Comparison of ENCODE assay signal across 8 cellular contexts in the genomic region with DNA sequence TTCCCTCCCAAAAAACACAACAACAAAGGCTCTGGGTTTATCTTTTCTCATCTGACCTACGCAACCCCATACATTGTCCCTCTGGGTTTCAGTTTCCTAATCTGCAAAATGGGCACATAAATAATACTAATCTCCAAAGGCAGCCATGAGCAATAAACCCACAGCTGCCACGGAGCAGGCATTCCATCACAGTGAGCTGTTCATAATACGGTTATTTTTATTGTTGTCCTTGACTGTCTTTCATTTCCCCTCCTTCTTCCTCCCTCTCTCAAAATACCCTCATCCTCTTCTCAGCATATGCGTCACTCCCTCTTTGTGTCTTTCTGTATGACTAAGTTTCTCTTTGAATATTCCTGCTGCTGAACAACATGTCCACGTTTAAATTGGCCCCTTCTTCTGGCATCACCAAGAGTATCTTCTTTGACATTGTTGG.
DNase-seq lines count a peak whose midpoint lies in the region; ATAC-seq, FAIRE-seq and TF ChIP-seq lines count a peak whose summit lies in the region.

No MANE protein-coding gene starts in this region.

- TF ChIP-seq EP300 in tibial nerve (IDR thresholded peaks at IDR 0.05), result no peak

- no peaks in the 10 kb centered on the region for H3K27me3 ChIP-seq in tibial nerve

- no peak overlapping the region for H3K27ac ChIP-seq in tibial nerve

- no peaks in the 10 kb centered on the region for H3K9me3 ChIP-seq in tibial nerve

- 78 to 79% methylated on average over 5 of the region's 5 CpGs for WGBS in tibial nerve, 2 donors

- FAIRE-seq in GM12891 (lab: Jason Lieb, UNC), result peak; percentile 94

- no peaks in the 10 kb centered on the region for H3K36me3 ChIP-seq in tibial nerve

- DNase-seq in GM12891 (ENCODE audit: insufficient read length, low spot score), result no peak
- peak; percentile 14 for DNase-seq in dermis blood vessel endothelial cell
- DNase-seq in DMS 273 treated with DMSO at 0.1 percent for 48 hours (lab: John Stamatoyannopoulos, UW), result no peak
- no peak for DNase-seq in D341Med (ENCODE audit: low spot score)
- no peak for DNase-seq in tibial nerve (ENCODE audit: low spot score in 2 of 2)

- no peaks in the 10 kb centered on the region for H3K4me1 ChIP-seq in tibial nerve

- peak; percentile 79 for ATAC-seq in GM21390 (IDR thresholded peaks at IDR 0.05; ENCODE audit: unreplicated experiment)
- ATAC-seq in HG03565 (IDR thresholded peaks at IDR 0.05; ENCODE audit: unreplicated experiment), result peak; percentile 78
- ATAC-seq in GM21737 (IDR thresholded peaks at IDR 0.05; ENCODE audit: unreplicated experiment), result no peak

- TF ChIP-seq POLR2A in GM12891 (IDR thresholded peaks at IDR 0.05; ENCODE audit: low read depth, low read length), result no peak
- TF ChIP-seq POLR2A in tibial nerve (IDR thresholded peaks at IDR 0.05), result no peak

- no peak for TF ChIP-seq CTCF in tibial nerve (IDR thresholded peaks at IDR 0.05)

- no peak overlapping the region for H3K4me3 ChIP-seq in tibial nerve

TF ChIP-seq in GM12891, 5 proteins besides CTCF, POLR2A, EP300 and RAD21:
- TF ChIP-seq PAX5 (IDR thresholded peaks at IDR 0.05; ENCODE audit: insufficient read depth, low read length, severe bottlenecking) (no peak), TAF1 (IDR thresholded peaks at IDR 0.05; ENCODE audit: low read depth, low read length) (no peak), POLR2AphosphoS5 (IDR thresholded peaks at IDR 0.05; ENCODE audit: low read depth, low read length) (peak; percentile 50; the same call in 1 of the 2 replicates), POU2F2 (IDR thresholded peaks at IDR 0.05; ENCODE audit: low read depth, low read length) (0 out of 2 replicates have a peak, but pooled peaks have one; percentile 14), SPI1 (IDR thresholded peaks at IDR 0.05; ENCODE audit: low read depth, low read length) (peak; percentile 85)
